ENCODE assay signal across 7 cellular contexts in the genomic region with DNA sequence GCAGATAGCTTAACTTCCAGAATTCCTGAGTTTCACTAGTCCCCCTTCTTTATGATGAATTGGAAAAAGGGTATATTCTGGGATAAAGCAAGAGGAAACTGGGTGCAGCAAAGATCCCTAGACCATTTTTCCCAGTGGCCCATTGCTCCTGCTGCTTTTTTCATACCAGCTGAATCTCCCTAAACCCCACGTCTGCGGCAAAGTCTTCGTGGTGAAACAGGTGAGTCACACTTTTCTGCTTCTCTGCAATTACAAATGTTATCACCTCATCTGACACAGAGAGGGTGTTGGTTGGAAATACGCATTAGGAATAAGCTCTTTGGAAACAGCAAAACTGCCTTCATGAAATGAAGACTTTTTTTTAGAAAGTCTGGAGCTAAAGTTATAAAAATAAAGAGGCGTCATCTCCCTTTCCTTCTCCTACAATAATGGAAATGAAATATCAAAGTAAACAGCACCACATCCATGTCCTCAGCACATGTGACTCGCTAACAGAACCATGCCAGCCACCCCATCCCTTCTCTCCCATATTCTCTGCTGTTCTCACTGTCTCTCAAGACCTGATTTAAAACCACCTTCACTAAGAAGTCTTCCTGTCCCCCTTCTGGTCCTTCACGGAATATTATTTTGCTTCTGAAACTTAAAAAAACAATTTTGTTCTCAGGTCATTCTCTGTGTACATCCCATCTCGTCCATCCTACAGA. TPM values are rescaled to one million over a fixed set of nuclear protein-coding genes. Genes with fewer than 3 reads are reported as not detected.
A peak's percentile ranks its signal among the peaks of the same experiment; 100 is the strongest.
DNase-seq lines count a peak whose midpoint lies in the region; ATAC-seq and TF ChIP-seq lines count a peak whose summit lies in the region.

No MANE protein-coding gene starts in this region.

- no peak overlapping the region for H2AFZ ChIP-seq in Karpas-422 (ENCODE audit: low read length)

- ATAC-seq in gastroesophageal sphincter: no peak

- no peaks in the 10 kb centered on the region for H3K36me3 Mint-ChIP-seq in activated T-cell treated with anti-CD3 and anti-CD28 coated beads, Interleukin-2, amount 50 U/mL, for 24 hours (ENCODE audit: low read depth)
- no peaks in the 10 kb centered on the region for H3K36me3 Mint-ChIP-seq in CD8-positive, alpha-beta memory T cell

- no peak for TF ChIP-seq CTCF in gastroesophageal sphincter (IDR thresholded peaks at IDR 0.05)

- H3K4me2 ChIP-seq in Karpas-422 (ENCODE audit: low read depth, low read length, poor library complexity, severe bottlenecking): peak overlapping the region; percentile 33

- peaks cover 2% of the 10 kb centered on the region for H3K9me3 Mint-ChIP-seq in activated T-cell treated with anti-CD3 and anti-CD28 coated beads, Interleukin-2, amount 50 U/mL, for 24 hours
- no peaks in the 10 kb centered on the region for H3K9me3 Mint-ChIP-seq in CD8-positive, alpha-beta memory T cell

- H3K4me1 Mint-ChIP-seq in activated T-cell treated with anti-CD3 and anti-CD28 coated beads, Interleukin-2, amount 50 U/mL, for 24 hours (ENCODE audit: low read depth): peaks cover 88% of the 10 kb centered on the region
- peaks cover 10 to 30% (median 25%) of the 10 kb centered on the region in 3 donors for H3K4me1 Mint-ChIP-seq in CD8-positive, alpha-beta memory T cell

- H3K4me1 ChIP-seq in Karpas-422 (ENCODE audit: low read length): peaks cover 16% of the 10 kb centered on the region
- H3K4me1 ChIP-seq in gastroesophageal sphincter: peaks cover 5 to 43% (median 16%) of the 10 kb centered on the region in 3 donors
- H3K4me1 ChIP-seq in subcutaneous abdominal adipose tissue (ENCODE audit: control insufficient read depth in 5 of 5, insufficient read depth in 5 of 5, low read length in 5 of 5): peaks cover 36 to 71% (median 49%) of the 10 kb centered on the region in 5 donors
- no peaks in the 10 kb centered on the region for H3K4me1 ChIP-seq in CD8-positive, alpha-beta memory T cell (ENCODE audit: insufficient read depth, low read length)

- peak overlapping the region; percentile 90 for H3K27ac Mint-ChIP-seq in activated T-cell treated with anti-CD3 and anti-CD28 coated beads, Interleukin-2, amount 50 U/mL, for 24 hours
- peak overlapping the region in 1 of 8 donors; percentile 4 for H3K27ac Mint-ChIP-seq in CD8-positive, alpha-beta memory T cell

- no peak for TF ChIP-seq EP300 in gastroesophageal sphincter (IDR thresholded peaks at IDR 0.05)

- H3K27me3 ChIP-seq in Karpas-422 (ENCODE audit: low read length) (no peaks in the 10 kb centered on the region), gastroesophageal sphincter (no peaks in the 10 kb centered on the region), subcutaneous abdominal adipose tissue (ENCODE audit: control insufficient read depth in 5 of 5, insufficient read depth in 4 of 5, low read length in 5 of 5) (peaks cover 0 to 5% (median 0%) of the 10 kb centered on the region in 5 donors)
- H3K27me3 ChIP-seq in CD8-positive, alpha-beta memory T cell (ENCODE audit: insufficient read depth, low read length, poor library complexity, severe bottlenecking): no peaks in the 10 kb centered on the region

- no peaks in the 10 kb centered on the region for H3K27me3 Mint-ChIP-seq in activated T-cell treated with anti-CD3 and anti-CD28 coated beads, Interleukin-2, amount 50 U/mL, for 24 hours
- peaks cover 7 to 16% of the 10 kb centered on the region in 2 donors for H3K27me3 Mint-ChIP-seq in CD8-positive, alpha-beta memory T cell

- no peak for DNase-seq in Karpas-422
- DNase-seq in activated T-cell treated with anti-CD3 and anti-CD28 coated beads, Interleukin-2, amount 50 U/mL, for 24 hours: peak; percentile 38
- no peak for DNase-seq in 8988T
- DNase-seq in Kasumi-1 (lab: John Stamatoyannopoulos, UW): no peak
- no peak for DNase-seq in CD8-positive, alpha-beta memory T cell

- POLR2A ChIA-PET in CD8-positive, alpha-beta memory T cell (lab: Charles Lee): no interaction called here

- peak overlapping the region; percentile 55 for H3K4me3 Mint-ChIP-seq in activated T-cell treated with anti-CD3 and anti-CD28 coated beads, Interleukin-2, amount 50 U/mL, for 24 hours
- no peak overlapping the region for H3K4me3 Mint-ChIP-seq in CD8-positive, alpha-beta memory T cell

- H3K79me2 ChIP-seq in Karpas-422 (ENCODE audit: low read length): no peaks in the 10 kb centered on the region

- H3K36me3 ChIP-seq in Karpas-422 (ENCODE audit: insufficient read depth, low read length) (no peaks in the 10 kb centered on the region), gastroesophageal sphincter (no peaks in the 10 kb centered on the region), subcutaneous abdominal adipose tissue (ENCODE audit: control insufficient read depth in 5 of 5, insufficient read depth in 5 of 5, low read length in 5 of 5) (no peaks in the 10 kb centered on the region)
- H3K36me3 ChIP-seq in CD8-positive, alpha-beta memory T cell (ENCODE audit: insufficient read depth, low read length): no peaks in the 10 kb centered on the region

- no peaks in the 10 kb centered on the region for H3K9me2 ChIP-seq in Karpas-422 (replicated peaks; ENCODE audit: insufficient read depth, low read length)

- no peak for TF ChIP-seq POLR2A in gastroesophageal sphincter (IDR thresholded peaks at IDR 0.05)

- H3K9ac ChIP-seq in Karpas-422 (ENCODE audit: low read length) (no peak overlapping the region), subcutaneous abdominal adipose tissue (ENCODE audit: low read length in 5 of 5) (peak overlapping the region in 3 of 5 donors; percentile 13 to 84 (median 19))

- H3K27ac ChIP-seq in Karpas-422 (ENCODE audit: low read length): no peak overlapping the region
- H3K27ac ChIP-seq in gastroesophageal sphincter: peak overlapping the region in 3 of 4 donors; percentile 19 to 68 (median 36)
- peak overlapping the region; percentile 96 for H3K27ac ChIP-seq in subcutaneous abdominal adipose tissue (ENCODE audit: low read depth, low read length)
- H3K27ac ChIP-seq in CD8-positive, alpha-beta memory T cell (ENCODE audit: low read depth, low read length): no peak overlapping the region

- WGBS in gastroesophageal sphincter (ENCODE audit: low coverage in 1 of 2), 2 donors: 68 to 70% methylated on average over 5 to 8 of the region's 8 CpGs

- H3K9me3 ChIP-seq in Karpas-422 (ENCODE audit: low read length) (no peaks in the 10 kb centered on the region), gastroesophageal sphincter (no peaks in the 10 kb centered on the region), subcutaneous abdominal adipose tissue (ENCODE audit: control insufficient read depth in 5 of 5, low read length in 5 of 5) (no peaks in the 10 kb centered on the region)
- H3K9me3 ChIP-seq in CD8-positive, alpha-beta memory T cell (ENCODE audit: low read length): no peaks in the 10 kb centered on the region

- no peak overlapping the region for H3K4me3 ChIP-seq in Karpas-422 (ENCODE audit: low read length)
- H3K4me3 ChIP-seq in gastroesophageal sphincter: no peak overlapping the region
- H3K4me3 ChIP-seq in subcutaneous abdominal adipose tissue (ENCODE audit: low read depth in 1 of 5, low read length in 5 of 5): peak overlapping the region in 1 of 5 donors; percentile 14
- no peak overlapping the region for H3K4me3 ChIP-seq in CD8-positive, alpha-beta memory T cell (ENCODE audit: low read length)

- CTCF ChIA-PET in CD8-positive, alpha-beta memory T cell (lab: Charles Lee): interaction anchor here (1.3 to 8.1 kb wide), 4 partner anchors 12 to 475 kb away, joined by 3 to 76 read pairs (median 3); no protein-coding TSS in a partner anchor

- no peaks in the 10 kb centered on the region for H4K20me1 ChIP-seq in Karpas-422 (ENCODE audit: insufficient read depth, low read depth, low read length)

RNA-seq across cellular contexts. Expression of a gene that starts 39.5 kb away (rescaled TPM):
- 16.3 and 18.0 TPM in 2 replicates for total RNA-seq in Karpas-422 (2014; rRNA removed; shearing (Covaris generic); ENCODE audit: low replicate concordance)
- 10 to 100 TPM; 20.2 to 65.3 (median 41.3) TPM for total RNA-seq in gastroesophageal sphincter
- 10 to 100 TPM; 22.2 to 25.0 TPM for total RNA-seq in CD8-positive, alpha-beta memory T cell
- polyA plus RNA-seq in CD8-positive, alpha-beta memory T cell: 240 TPM

Comparison
In these comparisons a context has a peak if more than half of its experiments do, and no peak if none do; other contexts are left out.
1. H3K27ac ChIP-seq: peak in gastroesophageal sphincter (3 of 4) and subcutaneous abdominal adipose tissue (single experiment); none in Karpas-422 (single experiment) and CD8-positive, alpha-beta memory T cell (single experiment).